In the genomic region with DNA sequence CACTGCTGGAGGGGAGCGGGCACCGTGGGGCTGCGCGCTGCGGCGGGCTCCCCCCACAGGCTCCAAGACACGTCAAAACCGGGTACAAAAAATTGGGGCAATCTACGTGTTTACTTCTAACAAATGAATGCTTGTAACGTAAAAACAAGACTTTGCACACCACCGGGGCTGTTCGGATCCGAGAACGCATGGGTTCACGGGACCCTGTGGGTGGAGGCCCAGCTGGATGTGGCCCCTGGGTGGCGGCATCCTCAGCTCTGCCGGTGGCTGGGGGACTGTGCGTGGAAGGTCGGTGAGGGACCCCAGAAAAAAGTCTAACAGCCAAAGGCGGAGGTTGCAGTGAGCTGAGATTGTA, we compare ENCODE assay signal across 15 cellular contexts. TPM values are rescaled to one million over a fixed set of nuclear protein-coding genes. Genes with fewer than 3 reads are reported as not detected.
DNase-seq lines count a peak whose midpoint lies in the region; ATAC-seq and TF ChIP-seq lines count a peak whose summit lies in the region.
"Had no signal": no experiment of that assay in that cellular context is flagged by ENCODE, and none has a peak within 500 bp of the region (broad histone marks: within the 10 kb centered on the region; RNA-seq: fewer than 3 reads in every experiment).

No MANE protein-coding gene starts in this region.

- no peak overlapping the region for H3K27ac Mint-ChIP-seq in activated CD4-positive, alpha-beta memory T cell treated with anti-CD3 and anti-CD28 coated beads for 36 hours
- H3K27ac Mint-ChIP-seq in activated CD4-positive, alpha-beta memory T cell treated with anti-CD3 and anti-CD28 coated beads, Interleukin-2, amount 10 ng/mL, durations not matched to agents 7 days and 5 days = no peak overlapping the region
- H3K27ac Mint-ChIP-seq in CD8-positive, alpha-beta memory T cell = peak overlapping the region in 4 of 8 donors; percentile 17 to 68 (median 55)
- no peak overlapping the region for H3K27ac Mint-ChIP-seq in memory B cell
- no peak overlapping the region for H3K27ac Mint-ChIP-seq in Calu3 (ENCODE audit: unreplicated experiment)

- H2AFZ ChIP-seq in OCI-LY3 (ENCODE audit: low read depth, low read length) = peak overlapping the region; percentile 70
- H2AFZ ChIP-seq: PC-9 had no signal

- no peaks in the 10 kb centered on the region for H3K36me3 Mint-ChIP-seq in activated CD4-positive, alpha-beta memory T cell treated with anti-CD3 and anti-CD28 coated beads for 36 hours
- H3K36me3 Mint-ChIP-seq in activated CD4-positive, alpha-beta memory T cell treated with anti-CD3 and anti-CD28 coated beads, Interleukin-2, amount 10 ng/mL, durations not matched to agents 7 days and 5 days (ENCODE audit: low read depth) = no peaks in the 10 kb centered on the region
- no peaks in the 10 kb centered on the region for H3K36me3 Mint-ChIP-seq in CD8-positive, alpha-beta memory T cell
- no peaks in the 10 kb centered on the region for H3K36me3 Mint-ChIP-seq in memory B cell
- no peaks in the 10 kb centered on the region for H3K36me3 Mint-ChIP-seq in Calu3 (ENCODE audit: insufficient read depth, unreplicated experiment)

- no peak overlapping the region for H3K4me3 ChIP-seq in CD8-positive, alpha-beta memory T cell (ENCODE audit: low read length)
- H3K4me3 ChIP-seq in OCI-LY3 (ENCODE audit: low read length) = peak overlapping the region; percentile 75
- H3K4me3 ChIP-seq: BLaER1 treated with 17β-estradiol and CSF1 and Interleukin-3, amounts not matched to agents 10 nM and 100 nM; PC-9 had no signal

- H3K9ac ChIP-seq in OCI-LY3 (ENCODE audit: low read length) = peak overlapping the region; percentile 54
- H3K9ac ChIP-seq: BLaER1 treated with 17β-estradiol and CSF1 and Interleukin-3, amounts not matched to agents 10 nM and 100 nM had no signal

- in situ Hi-C loops in KBM-7 (cut with MboI; ENCODE audit: low pct_unique_long_range_greater_than_20kb, low sequenced_read_pairs) = loop anchor here (5.0 to 25.0 kb wide), 2 partner anchors 166 to 526 kb away; no protein-coding TSS in a partner anchor

- no peaks in the 10 kb centered on the region for H3K9me3 Mint-ChIP-seq in activated CD4-positive, alpha-beta memory T cell treated with anti-CD3 and anti-CD28 coated beads for 36 hours
- no peaks in the 10 kb centered on the region for H3K9me3 Mint-ChIP-seq in activated CD4-positive, alpha-beta memory T cell treated with anti-CD3 and anti-CD28 coated beads, Interleukin-2, amount 10 ng/mL, durations not matched to agents 7 days and 5 days
- no peaks in the 10 kb centered on the region for H3K9me3 Mint-ChIP-seq in CD8-positive, alpha-beta memory T cell
- H3K9me3 Mint-ChIP-seq in memory B cell = no peaks in the 10 kb centered on the region
- no peaks in the 10 kb centered on the region for H3K9me3 Mint-ChIP-seq in Calu3 (ENCODE audit: low read depth, unreplicated experiment)
- H3K9me3 Mint-ChIP-seq: H9 had no signal

- TF ChIP-seq CTCF in OCI-LY3 (IDR thresholded peaks at IDR 0.05; ENCODE audit: low read depth, low read length) = no peak
- TF ChIP-seq CTCF in Calu3 (IDR thresholded peaks at IDR 0.05; ENCODE audit: unreplicated experiment) = no peak

- peaks cover 7% of the 10 kb centered on the region for H3K4me1 Mint-ChIP-seq in activated CD4-positive, alpha-beta memory T cell treated with anti-CD3 and anti-CD28 coated beads for 36 hours (ENCODE audit: low read depth)
- peaks cover 12% of the 10 kb centered on the region for H3K4me1 Mint-ChIP-seq in activated CD4-positive, alpha-beta memory T cell treated with anti-CD3 and anti-CD28 coated beads, Interleukin-2, amount 10 ng/mL, durations not matched to agents 7 days and 5 days
- H3K4me1 Mint-ChIP-seq in CD8-positive, alpha-beta memory T cell = peaks cover 18 to 24% (median 19%) of the 10 kb centered on the region in 3 donors
- H3K4me1 Mint-ChIP-seq in memory B cell (peaks cover 3% of the 10 kb centered on the region), Calu3 (ENCODE audit: low read depth, unreplicated experiment) (no peaks in the 10 kb centered on the region)

- BruUV-seq in Calu3 (replicated peaks; lab: Mats Ljungman, UMichigan) = no TSS peak

- peak overlapping the region; percentile 96 for H3K4me2 ChIP-seq in OCI-LY3 (ENCODE audit: low read length)
- H3K4me2 ChIP-seq: BLaER1 treated with 17β-estradiol and CSF1 and Interleukin-3, amounts not matched to agents 10 nM and 100 nM had no signal

- no peaks in the 10 kb centered on the region for H3K36me3 ChIP-seq in CD8-positive, alpha-beta memory T cell (ENCODE audit: insufficient read depth, low read length)
- H3K36me3 ChIP-seq in OCI-LY3 (replicated peaks; ENCODE audit: low read depth, low read length) = no peaks in the 10 kb centered on the region
- H3K36me3 ChIP-seq: BLaER1 treated with 17β-estradiol and CSF1 and Interleukin-3, amounts not matched to agents 10 nM and 100 nM had no signal

- intact Hi-C loops in activated CD4-positive, alpha-beta memory T cell treated with anti-CD3 and anti-CD28 coated beads for 36 hours (cut with micrococcal nuclease) = loop anchor here (1.0 to 10.0 kb wide), 6 partner anchors 46 to 536 kb away; a partner anchor contains a TSS
- intact Hi-C loops in Calu3 (cut with micrococcal nuclease; ENCODE audit: unreplicated experiment) = loop anchor here (1.0 to 5.0 kb wide), 4 partner anchors 66 to 171 kb away; a partner anchor contains a TSS

- no peaks in the 10 kb centered on the region for H3K9me3 ChIP-seq in CD8-positive, alpha-beta memory T cell (ENCODE audit: low read length)
- H3K9me3 ChIP-seq in OCI-LY3 (ENCODE audit: insufficient read depth, low read length) = no peaks in the 10 kb centered on the region
- H3K9me3 ChIP-seq: BLaER1 treated with 17β-estradiol and CSF1 and Interleukin-3, amounts not matched to agents 10 nM and 100 nM had no signal

- no peaks in the 10 kb centered on the region for H4K20me1 ChIP-seq in OCI-LY3 (ENCODE audit: insufficient read depth, low read length)

- no peak overlapping the region for H3K27ac ChIP-seq in CD8-positive, alpha-beta memory T cell (ENCODE audit: low read depth, low read length)
- H3K27ac ChIP-seq in OCI-LY3 (ENCODE audit: low read length) = peak overlapping the region; percentile 72
- H3K27ac ChIP-seq: BLaER1 treated with 17β-estradiol and CSF1 and Interleukin-3, amounts not matched to agents 10 nM and 100 nM; PC-9 had no signal

- peaks cover 17% of the 10 kb centered on the region for H3K4me1 ChIP-seq in CD8-positive, alpha-beta memory T cell (ENCODE audit: insufficient read depth, low read length)
- peaks cover 30% of the 10 kb centered on the region for H3K4me1 ChIP-seq in OCI-LY3 (ENCODE audit: low read length)

- CTCF ChIA-PET in activated CD4-positive, alpha-beta memory T cell treated with anti-CD3 and anti-CD28 coated beads for 36 hours (lab: Charles Lee) = interaction anchor here (0.7 to 4.6 kb wide), 32 partner anchors 8 to 542 kb away, joined by 3 to 56 read pairs (median 4); a partner anchor contains a TSS
- CTCF ChIA-PET in activated CD4-positive, alpha-beta memory T cell treated with anti-CD3 and anti-CD28 coated beads, Interleukin-2, amount 10 ng/mL, durations not matched to agents 7 days and 5 days (lab: Charles Lee) = interaction anchor here (0.8 to 2.9 kb wide), 15 partner anchors 10 to 287 kb away, joined by 3 to 39 read pairs (median 6); a partner anchor contains a TSS
- CTCF ChIA-PET in CD8-positive, alpha-beta memory T cell (lab: Charles Lee) = interaction anchor here (0.7 to 5.4 kb wide), 20 partner anchors 9 to 180 kb away, joined by 3 to 70 read pairs (median 4); a partner anchor contains a TSS
- CTCF ChIA-PET in Calu3 (lab: Charles Lee) = interaction anchor here (0.7 to 1.6 kb wide), 8 partner anchors 10 to 523 kb away, joined by 3 to 12 read pairs (median 5); no protein-coding TSS in a partner anchor

- H3K27me3 Mint-ChIP-seq in activated CD4-positive, alpha-beta memory T cell treated with anti-CD3 and anti-CD28 coated beads for 36 hours = peaks cover 7% of the 10 kb centered on the region
- peaks cover 19% of the 10 kb centered on the region for H3K27me3 Mint-ChIP-seq in activated CD4-positive, alpha-beta memory T cell treated with anti-CD3 and anti-CD28 coated beads, Interleukin-2, amount 10 ng/mL, durations not matched to agents 7 days and 5 days
- peaks cover 7% of the 10 kb centered on the region in 2 donors for H3K27me3 Mint-ChIP-seq in CD8-positive, alpha-beta memory T cell
- H3K27me3 Mint-ChIP-seq in memory B cell (peaks cover 7% of the 10 kb centered on the region), Calu3 (ENCODE audit: unreplicated experiment) (peaks cover 33% of the 10 kb centered on the region)

- peak; percentile 54 for DNase-seq in activated CD4-positive, alpha-beta memory T cell treated with anti-CD3 and anti-CD28 coated beads for 36 hours
- DNase-seq in activated CD4-positive, alpha-beta memory T cell treated with anti-CD3 and anti-CD28 coated beads, Interleukin-2, amount 10 ng/mL, durations not matched to agents 7 days and 5 days = no peak
- DNase-seq in CD8-positive, alpha-beta memory T cell = no peak
- DNase-seq in memory B cell (ENCODE audit: low spot score in 2 of 2) (no peak), KBM-7 (no peak), Calu3 (no peak)
- DNase-seq: NCI-H1436 treated with DMSO at 0.1 percent for 48 hours, NCI-H510A had no signal

- POLR2A ChIA-PET in activated CD4-positive, alpha-beta memory T cell treated with anti-CD3 and anti-CD28 coated beads for 36 hours (lab: Charles Lee) = interaction anchor here (1.4 to 1.6 kb wide), 2 partner anchors 45 to 138 kb away, joined by 5 to 9 read pairs; a partner anchor contains a TSS
- POLR2A ChIA-PET in activated CD4-positive, alpha-beta memory T cell treated with anti-CD3 and anti-CD28 coated beads, Interleukin-2, amount 10 ng/mL, durations not matched to agents 7 days and 5 days (lab: Charles Lee) = interaction anchor here (1.3 to 1.4 kb wide), 2 partner anchors 45 to 138 kb away, joined by 3 to 4 read pairs; no protein-coding TSS in a partner anchor
- POLR2A ChIA-PET in CD8-positive, alpha-beta memory T cell (lab: Charles Lee) = no interaction called here

- peak; percentile 44 for ATAC-seq in memory B cell (ENCODE audit: low read depth)
- ATAC-seq in HG03097 (IDR thresholded peaks at IDR 0.05; ENCODE audit: low FRiP score, unreplicated experiment) = no peak

- peaks cover 1% of the 10 kb centered on the region for H3K27me3 ChIP-seq in CD8-positive, alpha-beta memory T cell (ENCODE audit: insufficient read depth, low read length, poor library complexity, severe bottlenecking)
- H3K27me3 ChIP-seq in OCI-LY3 (ENCODE audit: low read depth, low read length) = peaks cover 32% of the 10 kb centered on the region
- H3K27me3 ChIP-seq: BLaER1 treated with 17β-estradiol and CSF1 and Interleukin-3, amounts not matched to agents 10 nM and 100 nM had no signal

- H3K79me2 ChIP-seq in OCI-LY3 (ENCODE audit: low read length) = no peaks in the 10 kb centered on the region

- H3K4me3 Mint-ChIP-seq in activated CD4-positive, alpha-beta memory T cell treated with anti-CD3 and anti-CD28 coated beads for 36 hours = no peak overlapping the region
- no peak overlapping the region for H3K4me3 Mint-ChIP-seq in activated CD4-positive, alpha-beta memory T cell treated with anti-CD3 and anti-CD28 coated beads, Interleukin-2, amount 10 ng/mL, durations not matched to agents 7 days and 5 days
- H3K4me3 Mint-ChIP-seq in CD8-positive, alpha-beta memory T cell = peak overlapping the region in 4 of 7 donors; percentile 5 to 59 (median 32)
- H3K4me3 Mint-ChIP-seq in memory B cell = no peak overlapping the region
- no peak overlapping the region for H3K4me3 Mint-ChIP-seq in Calu3 (ENCODE audit: low read depth, unreplicated experiment)

RNA-seq across cellular contexts. Expression of a gene that starts 10.3 kb away (rescaled TPM):
- total RNA-seq in activated CD4-positive, alpha-beta memory T cell treated with anti-CD3 and anti-CD28 coated beads for 36 hours = not detected
- not detected for total RNA-seq in activated CD4-positive, alpha-beta memory T cell treated with anti-CD3 and anti-CD28 coated beads, Interleukin-2, amount 10 ng/mL, durations not matched to agents 7 days and 5 days
- not detected for total RNA-seq in CD8-positive, alpha-beta memory T cell
- polyA plus RNA-seq in CD8-positive, alpha-beta memory T cell = not detected
- not detected in 2 replicates for total RNA-seq in Calu3 (2022)
- total RNA-seq: A172, M059J, PC-9 had no signal

RNA-seq across cellular contexts. Expression of a gene that starts 41.8 kb away (rescaled TPM):
- total RNA-seq in activated CD4-positive, alpha-beta memory T cell treated with anti-CD3 and anti-CD28 coated beads for 36 hours = under 1 TPM; 0.19 to 0.22 TPM
- not detected for total RNA-seq in activated CD4-positive, alpha-beta memory T cell treated with anti-CD3 and anti-CD28 coated beads, Interleukin-2, amount 10 ng/mL, durations not matched to agents 7 days and 5 days
- total RNA-seq in CD8-positive, alpha-beta memory T cell = under 1 TPM in 1 of 2 experiments, not detected in 1; 0.24 TPM
- not detected for polyA plus RNA-seq in CD8-positive, alpha-beta memory T cell
- 0.59 and 1.5 TPM in 2 replicates for total RNA-seq in Calu3 (2022)

Comparison
In these comparisons a context has a peak if more than half of its experiments do, and no peak if none do; other contexts are left out.
1. H3K4me3 Mint-ChIP-seq: peak in CD8-positive, alpha-beta memory T cell (4 of 7); none in activated CD4-positive, alpha-beta memory T cell treated with anti-CD3 and anti-CD28 coated beads for 36 hours (single experiment), activated CD4-positive, alpha-beta memory T cell treated with anti-CD3 and anti-CD28 coated beads, Interleukin-2, amount 10 ng/mL, durations not matched to agents 7 days and 5 days (single experiment), memory B cell (single experiment) and Calu3 (single experiment).